ENCODE assay signal across 34 cellular contexts in genomic region chr13:105142556-105142955, GRCh38.
"Had no signal": no experiment of that assay in that cellular context is flagged by ENCODE, and none has a peak within 500 bp of the region (broad histone marks: within the 10 kb centered on the region; RNA-seq: fewer than 3 reads in every experiment).

No MANE protein-coding gene starts in this region.

- ATAC-seq: activated CD8-positive, alpha-beta T cell treated with anti-CD3 and anti-CD28 coated beads for 36 hours; activated naive CD4-positive, alpha-beta T cell treated with anti-CD3 and anti-CD28 coated beads, Interleukin-2, amount 50 U/mL, for 72 hours; activated T-cell treated with anti-CD3 and anti-CD28 coated beads, Interleukin-2, amount 50 U/mL, for 4 hours; activated T-cell treated with anti-CD3 and anti-CD28 coated beads, Interleukin-2, amount 50 U/mL, for 72 hours; activated T-helper 17 cell treated with anti-CD3 and anti-CD28 coated beads, Interleukin-2, amount 50 U/mL, for 72 hours had no signal

- H3K4me1 ChIP-seq: adrenal gland, ascending aorta had no signal

- DNase-seq: activated B cell treated with CpG ODN at 0.5 μM for 24 hours; activated CD4-positive, alpha-beta memory T cell treated with anti-CD3 and anti-CD28 coated beads for 36 hours; activated CD4-positive, alpha-beta T cell treated with anti-CD3 and anti-CD28 coated beads for 4 hours; activated CD4-positive, alpha-beta T cell treated with anti-CD3 and anti-CD28 coated beads, Interleukin-2, amount 10 ng/mL, durations not matched to agents 24 days and 14 days; activated CD4-positive, alpha-beta T cell treated with anti-CD3 and anti-CD28 coated beads, Interleukin-2, amount 50 U/mL, for 1 hour; activated CD4-positive, alpha-beta T cell treated with anti-CD3 and anti-CD28 coated beads, Interleukin-2, amount 50 U/mL, for 4 hours; activated CD4-positive, CD25-positive, alpha-beta regulatory T cell treated with anti-CD3 and anti-CD28 coated beads, Interleukin-2, amount 50 U/mL, for 72 hours; activated CD8-positive, alpha-beta memory T cell treated with anti-CD3 and anti-CD28 coated beads, Interleukin-2, amount 50 U/mL, for 4 hours; activated CD8-positive, alpha-beta T cell treated with anti-CD3 and anti-CD28 coated beads for 36 hours; activated effector memory CD4-positive, alpha-beta T cell treated with anti-CD3 and anti-CD28 coated beads, Interleukin-2, amount 50 U/mL, for 16 hours; activated gamma-delta T cell treated with Interleukin-2 at 50 U/mL for 16 hours; activated naive CD4-positive, alpha-beta T cell; activated naive CD4-positive, alpha-beta T cell treated with anti-CD3 and anti-CD28 coated beads for 36 hours; activated naive CD4-positive, alpha-beta T cell treated with anti-CD3 and anti-CD28 coated beads, Interleukin-2, amount 50 U/mL, for 16 hours; activated naive CD8-positive, alpha-beta T cell treated with anti-CD3 and anti-CD28 coated beads for 36 hours; activated T-cell treated with anti-CD3 and anti-CD28 coated beads for 4 hours; activated T-cell treated with anti-CD3 and anti-CD28 coated beads, Interleukin-2, amount 50 U/mL, for 1 hour; activated T-cell treated with anti-CD3 and anti-CD28 coated beads, Interleukin-2, amount 50 U/mL, for 4 hours; activated T-cell treated with anti-CD3 and anti-CD28 coated beads, Interleukin-2, amount 50 U/mL, for 72 hours; adrenal gland; amygdala; anterior cingulate cortex; caudate nucleus; cerebellar nuclear complex; T-helper 1 cell; T-helper 2 cell; T-helper 9 cell had no signal

- H3K27me3 ChIP-seq: adrenal gland, ascending aorta, cardiac muscle cell had no signal

- H3K27ac ChIP-seq: adrenal gland, ascending aorta, cardiac muscle cell, VCaP had no signal

- H3K36me3 ChIP-seq: adrenal gland, ascending aorta, cardiac muscle cell had no signal

- H3K9me3 ChIP-seq: adrenal gland, ascending aorta had no signal

- H3K4me3 ChIP-seq: adrenal gland, ascending aorta, cardiac muscle cell had no signal

- FAIRE-seq: bronchial epithelial cell, TTC549 had no signal
